Comparison of ENCODE assay signal across 1 cellular context in genomic region chr19:39082745-39083598, GRCh38.
TF ChIP-seq lines count a peak whose summit lies in the region.

No MANE protein-coding gene starts in this region.

TF ChIP-seq in GM23338, 12 proteins besides CTCF, POLR2A, EP300 and RAD21 (continued from another document):
- TF ChIP-seq REST (IDR thresholded peaks at IDR 0.05; ENCODE audit: unreplicated experiment) (no peak), ETS1 (IDR thresholded peaks at IDR 0.05) (no peak), POLR2AphosphoS5 (IDR thresholded peaks at IDR 0.05; ENCODE audit: low read depth) (no peak), STAT1 (IDR thresholded peaks at IDR 0.05; ENCODE audit: unreplicated experiment) (no peak), EZH2 (IDR thresholded peaks at IDR 0.05; ENCODE audit: low read depth, unreplicated experiment) (no peak)
